In genomic region chr9:79953908-79954307, GRCh38 we compare ENCODE assay signal across 19 cellular contexts.
DNase-seq lines count a peak whose midpoint lies in the region; ATAC-seq, FAIRE-seq and TF ChIP-seq lines count a peak whose summit lies in the region.
"Had no signal": no experiment of that assay in that cellular context is flagged by ENCODE, and none has a peak within 500 bp of the region (broad histone marks: within the 10 kb centered on the region; RNA-seq: fewer than 3 reads in every experiment).

No MANE protein-coding gene starts in this region.

- TF ChIP-seq POLR2A in esophagus muscularis mucosa (IDR thresholded peaks at IDR 0.05; ENCODE audit: low read depth) = no peak

- H3K27ac ChIP-seq in esophagus muscularis mucosa (replicated peaks in 1 of 4) = no peak overlapping the region
- H3K27ac ChIP-seq in pancreas = no peak overlapping the region
- H3K27ac ChIP-seq: A549, C4-2B, HL-60 had no signal

- H3K4me3 ChIP-seq in esophagus muscularis mucosa (no peak overlapping the region), pancreas (no peak overlapping the region)
- H3K4me3 ChIP-seq: A549, GM23338 had no signal

- no peak for ATAC-seq in pancreas
- ATAC-seq: A549, GM23338 had no signal

- H3K9me3 ChIP-seq in esophagus muscularis mucosa (no peaks in the 10 kb centered on the region), pancreas (no peaks in the 10 kb centered on the region)
- H3K9me3 ChIP-seq: A549, Caco-2 had no signal

- no peak for TF ChIP-seq CTCF in esophagus muscularis mucosa (IDR thresholded peaks at IDR 0.05)
- no peak for TF ChIP-seq CTCF in pancreas (IDR thresholded peaks at IDR 0.05)

- H3K4me1 ChIP-seq in esophagus muscularis mucosa (no peaks in the 10 kb centered on the region), pancreas (no peaks in the 10 kb centered on the region)
- H3K4me1 ChIP-seq: A549, Caco-2 had no signal

- H3K27me3 ChIP-seq in esophagus muscularis mucosa (peaks cover 0 to 3% (median 0%) of the 10 kb centered on the region in 4 donors), pancreas (no peaks in the 10 kb centered on the region)

- no peak for TF ChIP-seq EP300 in esophagus muscularis mucosa (IDR thresholded peaks at IDR 0.05)

- intact Hi-C loops in esophagus muscularis mucosa (cut with DNase I) (no loop called here), pancreas (cut with DNase I) (no loop called here)

- peak; percentile 67 for FAIRE-seq in TTC549 (lab: Jason Lieb, UNC)
- FAIRE-seq in pancreas (lab: Jason Lieb, UNC) = peak; percentile 88
- FAIRE-seq: A549, D721Med, GM12892, GM18507, H54 had no signal

- H3K36me3 ChIP-seq in esophagus muscularis mucosa (no peaks in the 10 kb centered on the region), pancreas (no peaks in the 10 kb centered on the region)

- DNase-seq in esophagus muscularis mucosa (ENCODE audit: extremely low spot score) (peak; percentile 8), pancreas (no peak), RKO (ENCODE audit: low spot score) (no peak), NCI-H1092 (lab: John Stamatoyannopoulos, UW) (no peak), amniotic stem cell (lab: John Stamatoyannopoulos, UW) (no peak)
- DNase-seq: AML-193; Caco-2; CD4-positive, alpha-beta T cell; GDM1; HCEC 1CT had no signal
